In genomic region chr6:125749864-125750691, GRCh38 we compare ENCODE assay signal across 8 cellular contexts. TPM values are rescaled to one million over a fixed set of nuclear protein-coding genes. Genes with fewer than 3 reads are reported as not detected.
DNase-seq lines count a peak whose midpoint lies in the region; ATAC-seq, FAIRE-seq and TF ChIP-seq lines count a peak whose summit lies in the region.

No MANE protein-coding gene starts in this region.

- TF ChIP-seq CTCF in fibroblast of the aortic adventitia (IDR thresholded peaks at IDR 0.05; ENCODE audit: insufficient read depth, low read length) (no peak), pancreas (IDR thresholded peaks at IDR 0.05) (no peak)

- peak overlapping the region; percentile 92 for H3K4me3 Mint-ChIP-seq in activated naive CD4-positive, alpha-beta T cell treated with anti-CD3 and anti-CD28 coated beads, Interleukin-2, amount 50 U/mL, for 24 hours
- peak overlapping the region; percentile 92 for H3K4me3 Mint-ChIP-seq in T-helper 17 cell

- intact Hi-C loops in pancreas (cut with DNase I): no loop called here

- WGBS in pancreas, 2 donors: 3% methylated on average over 35 of the region's 35 CpGs

- FAIRE-seq in pancreas (lab: Jason Lieb, UNC): no peak

- peak overlapping the region; percentile 87 for H3K27ac Mint-ChIP-seq in activated naive CD4-positive, alpha-beta T cell treated with anti-CD3 and anti-CD28 coated beads, Interleukin-2, amount 50 U/mL, for 24 hours
- H3K27ac Mint-ChIP-seq in T-helper 17 cell: peak overlapping the region; percentile 54

- peaks cover 30% of the 10 kb centered on the region for H3K27me3 Mint-ChIP-seq in activated naive CD4-positive, alpha-beta T cell treated with anti-CD3 and anti-CD28 coated beads, Interleukin-2, amount 50 U/mL, for 24 hours
- peaks cover 56% of the 10 kb centered on the region for H3K27me3 Mint-ChIP-seq in T-helper 17 cell

- no peak for DNase-seq in activated naive CD4-positive, alpha-beta T cell treated with Interleukin-2 at 50 U/mL for 16 hours
- DNase-seq in T-helper 17 cell: no peak
- peak; percentile 16 for DNase-seq in fibroblast of the aortic adventitia (ENCODE audit: low read depth)
- peak in 3 of 6 donors; percentile 35 to 62 (median 40) for DNase-seq in pancreas
- no peak for DNase-seq in NOMO-1 treated with dmso at 0.1 percent for 144 hours (lab: John Stamatoyannopoulos, UW; ENCODE audit: unreplicated experiment)
- DNase-seq in globus pallidus (ENCODE audit: low spot score): no peak

- H3K4me1 Mint-ChIP-seq in activated naive CD4-positive, alpha-beta T cell treated with anti-CD3 and anti-CD28 coated beads, Interleukin-2, amount 50 U/mL, for 24 hours: peaks cover 35% of the 10 kb centered on the region
- H3K4me1 Mint-ChIP-seq in T-helper 17 cell: peaks cover 31% of the 10 kb centered on the region

- H3K27ac ChIP-seq in pancreas: peak overlapping the region in 3 of 4 donors; percentile 94

- no peaks in the 10 kb centered on the region for H3K36me3 ChIP-seq in pancreas

- no peaks in the 10 kb centered on the region for H3K9me3 ChIP-seq in T-helper 17 cell (ENCODE audit: control insufficient read depth, low read length, poor library complexity, severe bottlenecking)
- H3K9me3 ChIP-seq in pancreas: no peaks in the 10 kb centered on the region

- no peaks in the 10 kb centered on the region for H3K9me3 Mint-ChIP-seq in activated naive CD4-positive, alpha-beta T cell treated with anti-CD3 and anti-CD28 coated beads, Interleukin-2, amount 50 U/mL, for 24 hours

- no peak for ATAC-seq in T-helper 17 cell
- peak in 3 of 4 donors; percentile 0 to 2 (median 1) for ATAC-seq in pancreas
- no peak for ATAC-seq in activated CD4-positive, CD25-positive, alpha-beta regulatory T cell treated with anti-CD3 and anti-CD28 coated beads, Interleukin-2, amount 50 U/mL, for 24 hours

- H3K27me3 ChIP-seq in pancreas: peaks cover 0 to 4% (median 0%) of the 10 kb centered on the region in 4 donors

- peaks cover 0 to 20% (median 6%) of the 10 kb centered on the region in 3 donors for H3K4me1 ChIP-seq in pancreas

- H3K4me3 ChIP-seq in fibroblast of the aortic adventitia (ENCODE audit: low read depth, low read length) (peak overlapping the region; percentile 74), pancreas (peak overlapping the region; percentile 59 to 72 (median 68))

- no peaks in the 10 kb centered on the region for H3K36me3 Mint-ChIP-seq in activated naive CD4-positive, alpha-beta T cell treated with anti-CD3 and anti-CD28 coated beads, Interleukin-2, amount 50 U/mL, for 24 hours
- H3K36me3 Mint-ChIP-seq in T-helper 17 cell (ENCODE audit: low read depth): peaks cover 6% of the 10 kb centered on the region

RNA-seq across cellular contexts. Expression of gene HEY2, which starts 0.6 kb away (rescaled TPM):
- total RNA-seq in T-helper 17 cell (under 1 TPM in 1 of 2 donors, not detected in 1; 0.23 TPM), fibroblast of the aortic adventitia (ENCODE audit: low replicate concordance) (0.09 and 0.25 TPM in 2 replicates), pancreas (1 to 10 TPM; 1.7 to 2.9 (median 2.0) TPM)
- 1 to 10 TPM; 1.3 to 1.6 TPM for polyA plus RNA-seq in pancreas

RNA-seq across cellular contexts. Expression of gene NCOA7, which starts 40.7 kb away (rescaled TPM):
- 10 to 100 TPM; 49.5 to 62.4 TPM for total RNA-seq in T-helper 17 cell
- 41.7 and 90.3 TPM in 2 replicates for total RNA-seq in fibroblast of the aortic adventitia (ENCODE audit: low replicate concordance)
- 10 to 100 TPM; 12.0 to 66.7 (median 15.5) TPM for total RNA-seq in pancreas
- 10 to 100 TPM in 1 of 2 donors, 1 to 10 TPM in 1; 7.4 to 10.4 TPM for polyA plus RNA-seq in pancreas

Comparison
In these comparisons a context has a peak if more than half of its experiments do, and no peak if none do; other contexts are left out.
1. ATAC-seq: peak in pancreas (3 of 4); none in T-helper 17 cell (single experiment) and activated CD4-positive, CD25-positive, alpha-beta regulatory T cell treated with anti-CD3 and anti-CD28 coated beads, Interleukin-2, amount 50 U/mL, for 24 hours (0 of 2).